ENCODE assay signal across 12 cellular contexts in the genomic region with DNA sequence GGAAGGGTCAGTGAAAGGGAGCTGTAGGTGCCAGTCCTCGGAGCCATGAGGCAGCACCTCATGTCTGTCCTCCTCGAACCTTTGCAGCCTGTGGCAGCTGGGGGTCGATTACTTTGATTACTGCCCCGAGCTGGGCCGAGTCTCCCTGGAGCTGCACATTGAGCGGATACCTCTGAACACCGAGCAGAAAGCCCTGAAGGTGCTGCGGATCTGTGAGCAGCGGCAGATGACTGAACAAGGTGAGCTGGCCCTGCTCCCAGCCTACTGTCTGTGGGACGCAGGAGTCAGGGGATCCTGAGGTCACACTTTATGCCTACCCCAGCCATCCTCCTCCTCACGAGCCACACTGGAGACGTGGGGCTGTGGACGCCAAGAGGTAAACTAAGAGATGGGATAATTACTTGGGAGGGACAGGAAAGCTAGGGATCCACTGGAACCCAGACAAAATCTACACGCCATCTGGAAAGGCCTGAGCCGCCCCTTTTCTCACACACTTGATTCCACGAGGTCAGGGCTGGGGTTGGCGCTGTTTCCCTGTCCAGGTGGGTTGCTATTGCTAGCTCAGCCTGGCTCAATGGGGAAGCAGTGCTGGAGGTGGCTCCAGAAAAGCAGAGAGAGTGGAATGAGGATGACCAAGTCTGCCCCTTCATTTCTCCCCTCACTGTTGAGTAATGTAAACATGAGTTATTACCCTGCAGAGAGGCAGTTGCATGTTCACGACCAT. TPM values are rescaled to one million over a fixed set of nuclear protein-coding genes. Genes with fewer than 3 reads are reported as not detected.
DNase-seq lines count a peak whose midpoint lies in the region; ATAC-seq, FAIRE-seq and TF ChIP-seq lines count a peak whose summit lies in the region.
"Had no signal": no experiment of that assay in that cellular context is flagged by ENCODE, and none has a peak within 500 bp of the region (broad histone marks: within the 10 kb centered on the region; RNA-seq: fewer than 3 reads in every experiment).

No MANE protein-coding gene starts in this region.

- H3K27ac ChIP-seq in A549 (no peak overlapping the region), kidney (ENCODE audit: low read depth in 2 of 2, low read length in 2 of 2) (no peak overlapping the region), upper lobe of right lung (no peak overlapping the region)
- H3K27ac ChIP-seq in BLaER1 treated with 17β-estradiol and CSF1 and Interleukin-3, amounts not matched to agents 10 nM and 100 nM = peak overlapping the region in 10 of 11 experiments; percentile 86 to 99 (median 97); a peak in 18 of 22 replicates

- no peaks in the 10 kb centered on the region for H3K4me1 ChIP-seq in A549
- peaks cover 24 to 53% (median 50%) of the 10 kb centered on the region in 10 experiments for H3K4me1 ChIP-seq in BLaER1 treated with 17β-estradiol and CSF1 and Interleukin-3, amounts not matched to agents 10 nM and 100 nM
- H3K4me1 ChIP-seq in kidney (ENCODE audit: control insufficient read depth in 1 of 2, insufficient read depth in 1 of 2, low read depth in 1 of 2, low read length in 2 of 2) = peaks cover 0 to 2% of the 10 kb centered on the region in 2 donors
- peaks cover 9% of the 10 kb centered on the region for H3K4me1 ChIP-seq in upper lobe of right lung
- H3K4me1 ChIP-seq: Caco-2 had no signal

- no peak overlapping the region for H3K4me2 ChIP-seq in A549
- H3K4me2 ChIP-seq in BLaER1 treated with 17β-estradiol and CSF1 and Interleukin-3, amounts not matched to agents 10 nM and 100 nM = peak overlapping the region in 3 of 11 experiments; percentile 93 to 98 (median 95); a peak in 4 of 22 replicates
- H3K4me2 ChIP-seq: GM23338 had no signal

- H3K27me3 ChIP-seq in BLaER1 treated with 17β-estradiol and CSF1 and Interleukin-3, amounts not matched to agents 10 nM and 100 nM = no peaks in the 10 kb centered on the region
- no peaks in the 10 kb centered on the region for H3K27me3 ChIP-seq in upper lobe of right lung

- intact Hi-C loops in kidney (cut with DNase I) = no loop called here
- intact Hi-C loops in upper lobe of right lung (cut with DNase I) = no loop called here

- WGBS in A549 (ENCODE audit: missing lambda C conversion rate) = 94% methylated on average over 18 of the region's 18 CpGs

- H3K9ac ChIP-seq in BLaER1 treated with 17β-estradiol and CSF1 and Interleukin-3, amounts not matched to agents 10 nM and 100 nM = peak overlapping the region in 6 of 11 experiments; percentile 10 to 88 (median 36); a peak in 7 of 22 replicates
- H3K9ac ChIP-seq in kidney (ENCODE audit: low read length in 2 of 2) = no peak overlapping the region

- H3K9me3 ChIP-seq in A549 (no peaks in the 10 kb centered on the region), kidney (ENCODE audit: control insufficient read depth in 1 of 2, low read length in 2 of 2) (no peaks in the 10 kb centered on the region), upper lobe of right lung (no peaks in the 10 kb centered on the region)
- H3K9me3 ChIP-seq in BLaER1 treated with 17β-estradiol and CSF1 and Interleukin-3, amounts not matched to agents 10 nM and 100 nM (replicated peaks in 1 of 11) = no peaks in the 10 kb centered on the region
- H3K9me3 ChIP-seq: Caco-2 had no signal

- H4K20me1 ChIP-seq in BLaER1 treated with 17β-estradiol and CSF1 and Interleukin-3, amounts not matched to agents 10 nM and 100 nM = peaks cover 0 to 13% (median 0%) of the 10 kb centered on the region in 11 experiments; a peak in 5 of 22 replicates

- H3K4me3 ChIP-seq in A549 (no peak overlapping the region), kidney (ENCODE audit: low read length in 2 of 2) (no peak overlapping the region), upper lobe of right lung (no peak overlapping the region)
- H3K4me3 ChIP-seq in BLaER1 treated with 17β-estradiol and CSF1 and Interleukin-3, amounts not matched to agents 10 nM and 100 nM = no peak overlapping the region
- H3K4me3 ChIP-seq: GM23338 had no signal

- TF ChIP-seq EP300 in A549 (IDR thresholded peaks at IDR 0.05) = no peak

- TF ChIP-seq POLR2A in A549 (IDR thresholded peaks at IDR 0.05; ENCODE audit: low read length) = peak; percentile 14; the same call in 1 of the 2 replicates

- TF ChIP-seq RAD21 in A549 (conservative IDR thresholded peaks at IDR 0.05 in 1 of 2, IDR thresholded peaks at IDR 0.05 in 1 of 2) = no peak

- H3K36me3 ChIP-seq in BLaER1 treated with 17β-estradiol and CSF1 and Interleukin-3, amounts not matched to agents 10 nM and 100 nM = peaks cover 74 to 92% (median 83%) of the 10 kb centered on the region in 11 experiments
- H3K36me3 ChIP-seq in kidney (ENCODE audit: control insufficient read depth in 1 of 2, insufficient read depth in 2 of 2, low read length in 2 of 2) (peaks cover 28 to 62% of the 10 kb centered on the region in 2 donors), upper lobe of right lung (peaks cover 76% of the 10 kb centered on the region)

- FAIRE-seq in A549 (lab: Jason Lieb, UNC) (no peak), kidney (lab: Jason Lieb, UNC) (no peak)

- no peak for TF ChIP-seq CTCF in A549 (IDR thresholded peaks at IDR 0.05)
- no peak for TF ChIP-seq CTCF in kidney (IDR thresholded peaks at IDR 0.05; ENCODE audit: borderline replicate concordance, extremely low read depth, insufficient read depth)
- no peak for TF ChIP-seq CTCF in upper lobe of right lung (IDR thresholded peaks at IDR 0.05)

- DNase-seq in A549 (ENCODE audit: low read depth in 1 of 2, low spot score in 1 of 2) = no peak
- DNase-seq in cerebellar nuclear complex (lab: John Stamatoyannopoulos, UW) = peak; percentile 56 to 85
- DNase-seq in kidney = peak; percentile 66
- DNase-seq in NCI-H510A (lab: John Stamatoyannopoulos, UW) = no peak
- DNase-seq in upper lobe of right lung = no peak
- DNase-seq in NOMO-1 (lab: John Stamatoyannopoulos, UW; ENCODE audit: unreplicated experiment in 2 of 2) = no peak
- DNase-seq: Caco-2; CD8-positive, alpha-beta memory T cell; DMS53; H9 had no signal

- CTCF ChIA-PET in A549 (lab: Yijun Ruan, JAX) = interaction anchor here (0.6 to 15.8 kb wide), 13 partner anchors 9 to 313 kb away, joined by 3 to 223 read pairs (median 3); partner anchors contain the start of gene MIF4GD

- ATAC-seq in A549 (no peak), upper lobe of right lung (no peak)
- ATAC-seq: GM23338 had no signal

- POLR2A ChIA-PET in A549 (lab: Yijun Ruan, JAX) = interaction anchor here (0.8 kb wide), 1 partner anchor 8 kb away, joined by 3 read pairs; no protein-coding TSS in a partner anchor

TF ChIP-seq in A549, 52 proteins besides CTCF, POLR2A, EP300 and RAD21 (continues in another document):
- TF ChIP-seq MAZ (IDR thresholded peaks at IDR 0.05; ENCODE audit: borderline replicate concordance, low read depth, low read length) (no peak), MYC (IDR thresholded peaks at IDR 0.05; ENCODE audit: borderline replicate concordance, low read length) (no peak), HOXA7 (CRISPR knock-in tag; IDR thresholded peaks at IDR 0.05) (no peak), EHMT2 (IDR thresholded peaks at IDR 0.05; ENCODE audit: low read depth) (no peak), CBX8 (IDR thresholded peaks at IDR 0.05) (no peak), NR3C1 (IDR thresholded peaks at IDR 0.05) (no peak)

RNA-seq across cellular contexts. Expression of gene NUP85, which starts 26.4 kb away (rescaled TPM):
- polyA plus RNA-seq in A549 (2011; rRNA removed) (110 and 124 TPM in 2 replicates), A549 (2017; fragmentation: RNase III; extraction: RNeasy Plus Mini Kit Qiagen cat#74134 plus additional on column Dnase treatment) (83.4 to 87.1 TPM (median 84.1 TPM) in 3 replicates), kidney (ENCODE audit: insufficient read depth, low read depth, low replicate concordance) (23.9 TPM)
- polyA plus RNA-seq in A549 (2012; cell fraction: cytosol; rRNA removed) = 203 and 209 TPM in 2 replicates
- 485 and 663 TPM in 2 replicates for polyA plus RNA-seq in A549 (2012; cell fraction: nucleus; rRNA removed)
- 109 and 125 TPM in 2 replicates for polyA minus RNA-seq in A549 (2011; rRNA and poly(A)+ RNA removed)
- total RNA-seq in kidney (67.1 TPM), upper lobe of right lung (63.7 TPM)

RNA-seq across cellular contexts. Expression of gene GGA3, which starts 29.5 kb away (rescaled TPM):
- 40.9 and 43.6 TPM in 2 replicates for polyA plus RNA-seq in A549 (2011; rRNA removed)
- polyA plus RNA-seq in A549 (2012; cell fraction: cytosol; rRNA removed) = 33.7 and 38.1 TPM in 2 replicates
- polyA plus RNA-seq in A549 (2012; cell fraction: nucleus; rRNA removed) = 183 and 227 TPM in 2 replicates
- polyA plus RNA-seq in A549 (2017; fragmentation: RNase III; extraction: RNeasy Plus Mini Kit Qiagen cat#74134 plus additional on column Dnase treatment) = 34.5 to 42.8 TPM (median 35.8 TPM) in 3 replicates
- 66.4 and 91.5 TPM in 2 replicates for polyA minus RNA-seq in A549 (2011; rRNA and poly(A)+ RNA removed)
- total RNA-seq in kidney = 49.2 TPM
- 8.0 TPM for polyA plus RNA-seq in kidney (ENCODE audit: insufficient read depth, low read depth, low replicate concordance)
- total RNA-seq in upper lobe of right lung = 52.7 TPM

RNA-seq across cellular contexts. Expression of gene MRPS7, which starts 29.8 kb away (rescaled TPM):
- 144 and 157 TPM in 2 replicates for polyA plus RNA-seq in A549 (2011; rRNA removed)
- 148 and 176 TPM in 2 replicates for polyA plus RNA-seq in A549 (2012; cell fraction: cytosol; rRNA removed)
- 91.3 and 93.4 TPM in 2 replicates for polyA plus RNA-seq in A549 (2012; cell fraction: nucleus; rRNA removed)
- polyA plus RNA-seq in A549 (2017; fragmentation: RNase III; extraction: RNeasy Plus Mini Kit Qiagen cat#74134 plus additional on column Dnase treatment) = 161 to 164 TPM (median 163 TPM) in 3 replicates
- 76.8 and 97.2 TPM in 2 replicates for polyA minus RNA-seq in A549 (2011; rRNA and poly(A)+ RNA removed)
- total RNA-seq in kidney = 46.4 TPM
- 134 TPM for polyA plus RNA-seq in kidney (ENCODE audit: insufficient read depth, low read depth, low replicate concordance)
- total RNA-seq in upper lobe of right lung = 34.7 TPM

RNA-seq across cellular contexts. Expression of gene MIF4GD, which starts 39.1 kb away (rescaled TPM):
- polyA plus RNA-seq in A549 (2011; rRNA removed) = 61.0 and 71.4 TPM in 2 replicates
- 57.0 and 65.8 TPM in 2 replicates for polyA plus RNA-seq in A549 (2012; cell fraction: cytosol; rRNA removed)
- polyA plus RNA-seq in A549 (2012; cell fraction: nucleus; rRNA removed) = 46.6 and 47.8 TPM in 2 replicates
- 22.2 to 24.6 TPM (median 23.9 TPM) in 3 replicates for polyA plus RNA-seq in A549 (2017; fragmentation: RNase III; extraction: RNeasy Plus Mini Kit Qiagen cat#74134 plus additional on column Dnase treatment)
- 70.5 and 70.8 TPM in 2 replicates for polyA minus RNA-seq in A549 (2011; rRNA and poly(A)+ RNA removed)
- total RNA-seq in kidney = 30.1 TPM
- polyA plus RNA-seq in kidney (ENCODE audit: insufficient read depth, low read depth, low replicate concordance) = 28.2 TPM
- 25.7 TPM for total RNA-seq in upper lobe of right lung

RNA-seq across cellular contexts. Expression of gene SUMO2, which starts 49.1 kb away (rescaled TPM):
- polyA plus RNA-seq in A549 (2011; rRNA removed) = 400 and 545 TPM in 2 replicates
- polyA plus RNA-seq in A549 (2012; cell fraction: cytosol; rRNA removed) = 90.1 and 91.1 TPM in 2 replicates
- polyA plus RNA-seq in A549 (2012; cell fraction: nucleus; rRNA removed) = 21.1 and 34.7 TPM in 2 replicates
- polyA plus RNA-seq in A549 (2017; fragmentation: RNase III; extraction: RNeasy Plus Mini Kit Qiagen cat#74134 plus additional on column Dnase treatment) = 452 to 573 TPM (median 525 TPM) in 3 replicates
- polyA minus RNA-seq in A549 (2011; rRNA and poly(A)+ RNA removed) = 119 and 127 TPM in 2 replicates
- 315 TPM for total RNA-seq in kidney
- polyA plus RNA-seq in kidney (ENCODE audit: insufficient read depth, low read depth, low replicate concordance) = 279 TPM
- total RNA-seq in upper lobe of right lung = 316 TPM

Comparison
In these comparisons a context has a peak if more than half of its experiments do, and no peak if none do; other contexts are left out.
1. DNase-seq: peak in cerebellar nuclear complex (2 of 2) and kidney (single experiment); none in A549 (0 of 2), NCI-H510A (single experiment), upper lobe of right lung (single experiment) and NOMO-1 (0 of 2).
2. H3K27ac ChIP-seq: peak in BLaER1 treated with 17β-estradiol and CSF1 and Interleukin-3, amounts not matched to agents 10 nM and 100 nM (10 of 11); none in A549 (0 of 2), kidney (0 of 2) and upper lobe of right lung (single experiment).
3. H3K9ac ChIP-seq: peak in BLaER1 treated with 17β-estradiol and CSF1 and Interleukin-3, amounts not matched to agents 10 nM and 100 nM (6 of 11); none in kidney (0 of 2).